ENCODE assay signal across 14 cellular contexts in genomic region chr3:183038764-183039163, GRCh38.
"Had no signal": no experiment of that assay in that cellular context is flagged by ENCODE, and none has a peak within 500 bp of the region (broad histone marks: within the 10 kb centered on the region; RNA-seq: fewer than 3 reads in every experiment).

No MANE protein-coding gene starts in this region.

- ATAC-seq: left colon, T-helper 17 cell had no signal

- H3K27ac Mint-ChIP-seq: activated naive CD4-positive, alpha-beta T cell treated with anti-CD3 and anti-CD28 coated beads, Interleukin-2, amount 50 U/mL, for 24 hours had no signal

- H3K9me3 Mint-ChIP-seq: activated naive CD4-positive, alpha-beta T cell treated with anti-CD3 and anti-CD28 coated beads, Interleukin-2, amount 50 U/mL, for 24 hours had no signal

- H3K27ac ChIP-seq: brain microvascular endothelial cell, esophagus squamous epithelium, skin epidermis, stomach, uterus had no signal

- FAIRE-seq: TTC549 had no signal

- H3K36me3 ChIP-seq: brain microvascular endothelial cell, uterus had no signal

- H3K27me3 Mint-ChIP-seq: activated naive CD4-positive, alpha-beta T cell treated with anti-CD3 and anti-CD28 coated beads, Interleukin-2, amount 50 U/mL, for 24 hours; T-helper 17 cell had no signal

- H3K4me3 ChIP-seq: esophagus squamous epithelium, skin epidermis, stomach, uterus had no signal

- DNase-seq: activated CD4-positive, alpha-beta T cell treated with anti-CD3 and anti-CD28 coated beads, Interleukin-2, amount 50 U/mL, for 1 hour; amniotic stem cell; brain microvascular endothelial cell; esophagus squamous epithelium; foreskin fibroblast; left colon; mammary epithelial cell; stimulated activated CD4-positive, alpha-beta T cell treated with anti-CD3 and anti-CD28 coated beads, Interleukin-4, amount 100 ng/mL, for 4 hours; stomach; T-helper 17 cell; uterus had no signal

- H3K27me3 ChIP-seq: brain microvascular endothelial cell, esophagus squamous epithelium, stomach, uterus had no signal

- H3K9me3 ChIP-seq: esophagus squamous epithelium, stomach, uterus had no signal

- H3K4me3 Mint-ChIP-seq: activated naive CD4-positive, alpha-beta T cell treated with anti-CD3 and anti-CD28 coated beads, Interleukin-2, amount 50 U/mL, for 24 hours; T-helper 17 cell had no signal

- H3K4me1 ChIP-seq: esophagus squamous epithelium, stomach, uterus had no signal

- H3K4me1 Mint-ChIP-seq: activated naive CD4-positive, alpha-beta T cell treated with anti-CD3 and anti-CD28 coated beads, Interleukin-2, amount 50 U/mL, for 24 hours had no signal
